8 cellular contexts compared by ENCODE assay signal in genomic region chr2:241734208-241734466, GRCh38. TPM values are rescaled to one million over a fixed set of nuclear protein-coding genes. Genes with fewer than 3 reads are reported as not detected.
A peak's percentile ranks its signal among the peaks of the same experiment; 100 is the strongest.
DNase-seq lines count a peak whose midpoint lies in the region; ATAC-seq and TF ChIP-seq lines count a peak whose summit lies in the region.

No MANE protein-coding gene starts in this region.

- BruUV-seq in MCF 10A (replicated peaks; lab: Mats Ljungman, UMichigan) = no TSS peak

- TF ChIP-seq POLR2A in GM18505 (IDR thresholded peaks at IDR 0.05; ENCODE audit: borderline replicate concordance, extremely low read depth, insufficient read depth, insufficient read length) = no peak

- no peak for DNase-seq in MCF 10A (ENCODE audit: unreplicated experiment)
- no peak for DNase-seq in natural killer cell treated with Interleukin-12 subunit alpha and Interleukin-12 subunit beta and Interleukin-15 and Interleukin-18, amount 100 ng/mL, for 72 hours (ENCODE audit: low spot score)
- no peak for DNase-seq in D341Med (ENCODE audit: low spot score)
- no peak for DNase-seq in stimulated activated CD4-positive, alpha-beta T cell treated with anti-CD3 and anti-CD28 coated beads, Interleukin-12 subunit alpha, Interleukin-12 subunit beta, amount 100 ng/mL, for 4 hours
- DNase-seq in stimulated activated CD4-positive, alpha-beta T cell treated with anti-CD3 and anti-CD28 coated beads, Interleukin-1b, Interleukin-23, amount 100 ng/mL, for 48 hours = no peak

- no peak overlapping the region for H3K27ac Mint-ChIP-seq in MCF 10A (ENCODE audit: low read depth, unreplicated experiment)
- no peak overlapping the region for H3K27ac Mint-ChIP-seq in natural killer cell treated with Interleukin-12 subunit alpha and Interleukin-12 subunit beta and Interleukin-15 and Interleukin-18, amount 100 ng/mL, for 72 hours

- intact Hi-C loops in MCF 10A (cut with micrococcal nuclease) = loop anchor here (2.0 kb wide), 2 partner anchors 33 to 145 kb away; no protein-coding TSS in a partner anchor

- CTCF ChIA-PET in MCF 10A (lab: Yijun Ruan, JAX) = interaction anchor here (0.8 to 1.3 kb wide), 2 partner anchors 18 to 35 kb away, joined by 3 read pairs; no protein-coding TSS in a partner anchor

- no peaks in the 10 kb centered on the region for H3K9me3 Mint-ChIP-seq in MCF 10A (ENCODE audit: unreplicated experiment)
- H3K9me3 Mint-ChIP-seq in natural killer cell treated with Interleukin-12 subunit alpha and Interleukin-12 subunit beta and Interleukin-15 and Interleukin-18, amount 100 ng/mL, for 72 hours = no peaks in the 10 kb centered on the region

- no peaks in the 10 kb centered on the region for H3K27me3 Mint-ChIP-seq in MCF 10A (ENCODE audit: insufficient read depth, unreplicated experiment)
- no peaks in the 10 kb centered on the region for H3K27me3 Mint-ChIP-seq in natural killer cell treated with Interleukin-12 subunit alpha and Interleukin-12 subunit beta and Interleukin-15 and Interleukin-18, amount 100 ng/mL, for 72 hours

- peak overlapping the region; percentile 71 for H3K4me3 Mint-ChIP-seq in MCF 10A (ENCODE audit: unreplicated experiment)
- peak overlapping the region; percentile 61 for H3K4me3 Mint-ChIP-seq in natural killer cell treated with Interleukin-12 subunit alpha and Interleukin-12 subunit beta and Interleukin-15 and Interleukin-18, amount 100 ng/mL, for 72 hours

- TF ChIP-seq CTCF in MCF 10A (IDR thresholded peaks at IDR 0.05; ENCODE audit: unreplicated experiment) = no peak

- ATAC-seq in GM18868 (IDR thresholded peaks at IDR 0.05; ENCODE audit: unreplicated experiment) (peak; percentile 20), HG03196 (IDR thresholded peaks at IDR 0.05; ENCODE audit: unreplicated experiment) (peak; percentile 24), GM18505 (IDR thresholded peaks at IDR 0.05; ENCODE audit: unreplicated experiment) (no peak)
- ATAC-seq in natural killer cell treated with Interleukin-12 subunit alpha and Interleukin-12 subunit beta and Interleukin-15 and Interleukin-18, amount 100 ng/mL, for 72 hours = no peak

- POLR2A ChIA-PET in MCF 10A (lab: Yijun Ruan, JAX) = interaction anchor here (0.5 to 3.5 kb wide), 10 partner anchors 14 to 1173 kb away, joined by 3 to 33 read pairs (median 4); partner anchors contain the start of genes ATG4B, DTYMK, ING5 and THAP4

- H3K4me1 Mint-ChIP-seq in MCF 10A (ENCODE audit: insufficient read depth, unreplicated experiment) = peaks cover 10% of the 10 kb centered on the region
- peaks cover 45 to 51% of the 10 kb centered on the region in 2 donors for H3K4me1 Mint-ChIP-seq in natural killer cell treated with Interleukin-12 subunit alpha and Interleukin-12 subunit beta and Interleukin-15 and Interleukin-18, amount 100 ng/mL, for 72 hours (ENCODE audit: low read depth in 2 of 2)

- H3K36me3 Mint-ChIP-seq in MCF 10A (ENCODE audit: insufficient read depth, unreplicated experiment) = peaks cover 18% of the 10 kb centered on the region
- no peaks in the 10 kb centered on the region for H3K36me3 Mint-ChIP-seq in natural killer cell treated with Interleukin-12 subunit alpha and Interleukin-12 subunit beta and Interleukin-15 and Interleukin-18, amount 100 ng/mL, for 72 hours

RNA-seq across cellular contexts. Expression of gene D2HGDH, which starts 0.3 kb away (rescaled TPM):
- 37.5 and 41.5 TPM in 2 replicates for total RNA-seq in MCF 10A (2022)
- total RNA-seq in natural killer cell treated with Interleukin-12 subunit alpha and Interleukin-12 subunit beta and Interleukin-15 and Interleukin-18, amount 100 ng/mL, for 72 hours = 10 to 100 TPM; 36.6 to 60.1 TPM

RNA-seq across cellular contexts. Expression of gene ING5, which starts 32.3 kb away (rescaled TPM):
- total RNA-seq in MCF 10A (2022) = 27.8 and 35.5 TPM in 2 replicates
- total RNA-seq in natural killer cell treated with Interleukin-12 subunit alpha and Interleukin-12 subunit beta and Interleukin-15 and Interleukin-18, amount 100 ng/mL, for 72 hours = 10 to 100 TPM; 27.8 to 70.6 TPM

RNA-seq across cellular contexts. Expression of gene GAL3ST2, which starts 42.5 kb away (rescaled TPM):
- total RNA-seq in MCF 10A (2022) = 0.37 TPM in 1 of 2 replicates, not detected in the other
- 1 to 10 TPM in 1 of 2 donors, under 1 TPM in 1; 0.83 to 2.8 TPM for total RNA-seq in natural killer cell treated with Interleukin-12 subunit alpha and Interleukin-12 subunit beta and Interleukin-15 and Interleukin-18, amount 100 ng/mL, for 72 hours

RNA-seq across cellular contexts. Expression of gene DTYMK, which starts 47.5 kb away (rescaled TPM):
- 38.2 and 66.3 TPM in 2 replicates for total RNA-seq in MCF 10A (2022)
- 100 to 1,000 TPM in 1 of 2 donors, 10 to 100 TPM in 1; 65.1 to 155 TPM for total RNA-seq in natural killer cell treated with Interleukin-12 subunit alpha and Interleukin-12 subunit beta and Interleukin-15 and Interleukin-18, amount 100 ng/mL, for 72 hours

Comparison
In these comparisons a context has a peak if more than half of its experiments do, and no peak if none do; other contexts are left out.
1. ATAC-seq: peak in GM18868 (single experiment) and HG03196 (single experiment); none in natural killer cell treated with Interleukin-12 subunit alpha and Interleukin-12 subunit beta and Interleukin-15 and Interleukin-18, amount 100 ng/mL, for 72 hours (0 of 2) and GM18505 (single experiment).